In the genomic region with DNA sequence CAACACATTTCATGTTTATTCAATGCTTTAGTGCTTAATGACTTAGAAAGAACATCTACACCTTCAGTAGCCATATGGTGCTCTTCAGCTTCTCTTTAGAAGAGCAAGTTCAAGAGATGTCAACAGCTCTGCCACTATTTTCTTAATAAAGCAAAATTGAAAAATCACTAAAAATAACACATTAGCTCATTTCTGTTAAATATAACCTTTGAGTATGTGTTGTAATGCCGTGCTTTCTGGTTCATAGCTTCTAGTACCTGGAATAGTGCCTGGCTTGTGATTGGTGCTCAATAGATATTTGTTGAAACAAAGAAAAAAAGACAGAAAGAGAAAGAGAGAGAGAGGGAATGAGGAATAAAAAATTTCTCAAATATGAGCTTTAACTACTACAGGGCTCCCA, we compare ENCODE assay signal across 20 cellular contexts.
DNase-seq lines count a peak whose midpoint lies in the region; ATAC-seq, FAIRE-seq and TF ChIP-seq lines count a peak whose summit lies in the region.
"Had no signal": no experiment of that assay in that cellular context is flagged by ENCODE, and none has a peak within 500 bp of the region (broad histone marks: within the 10 kb centered on the region; RNA-seq: fewer than 3 reads in every experiment).

No MANE protein-coding gene starts in this region.

- no peaks in the 10 kb centered on the region for H3K27me3 Mint-ChIP-seq in MCF 10A (ENCODE audit: insufficient read depth, unreplicated experiment)

- no peak overlapping the region for H3K4me2 ChIP-seq in smooth muscle cell

- ATAC-seq in RWPE2 (ENCODE audit: low read depth) (no peak), foreskin keratinocyte (no peak), Right ventricle myocardium superior (ENCODE audit: poor library complexity) (no peak)
- ATAC-seq: GM12878 had no signal

- H2AFZ ChIP-seq in smooth muscle cell (ENCODE audit: low read depth), result no peak overlapping the region

- DNase-seq in MCF 10A (ENCODE audit: unreplicated experiment) (no peak), breast epithelium (ENCODE audit: low spot score in 2 of 2) (no peak), RWPE2 (ENCODE audit: low spot score) (no peak), foreskin keratinocyte (no peak), smooth muscle cell (lab: John Stamatoyannopoulos, UW; ENCODE audit: unreplicated experiment) (no peak), Right ventricle myocardium superior (no peak), A172 (ENCODE audit: low spot score) (no peak), urothelium cell line (ENCODE audit: low spot score) (no peak)
- DNase-seq: ACHN; AML-193; Caco-2; CD4-positive, alpha-beta T cell; DND-41; EL; H9 had no signal

- H3K36me3 ChIP-seq in breast epithelium, result no peaks in the 10 kb centered on the region
- no peaks in the 10 kb centered on the region for H3K36me3 ChIP-seq in RWPE2 (ENCODE audit: low read depth)
- H3K36me3 ChIP-seq in smooth muscle cell (ENCODE audit: low read depth), result no peaks in the 10 kb centered on the region

- FAIRE-seq in urothelium cell line (lab: Jason Lieb, UNC), result no peak
- FAIRE-seq: A204.1, D721Med, GM12878, H1 had no signal

- TF ChIP-seq POLR2A in breast epithelium (IDR thresholded peaks at IDR 0.05), result no peak

- no peak overlapping the region for H3K9ac ChIP-seq in smooth muscle cell (ENCODE audit: low read depth)

- intact Hi-C loops in MCF 10A (cut with micrococcal nuclease) (no loop called here), breast epithelium (cut with DNase I; ENCODE audit: low total_unique reads) (no loop called here), Right ventricle myocardium superior (cut with DNase I) (no loop called here)

- H3K4me3 ChIP-seq in breast epithelium, result no peak overlapping the region
- H3K4me3 ChIP-seq in RWPE2 (ENCODE audit: severe bottlenecking), result no peak overlapping the region
- no peak overlapping the region for H3K4me3 ChIP-seq in smooth muscle cell
- H3K4me3 ChIP-seq: GM12878 had no signal

- no peak overlapping the region for H3K4me3 Mint-ChIP-seq in MCF 10A (ENCODE audit: unreplicated experiment)
- H3K4me3 Mint-ChIP-seq: CD4-positive, alpha-beta T cell; H9 had no signal

- H4K20me1 ChIP-seq in smooth muscle cell (ENCODE audit: low read depth), result no peaks in the 10 kb centered on the region

- no TSS peak for BruUV-seq in MCF 10A (replicated peaks; lab: Mats Ljungman, UMichigan)

- 91% methylated on average over 1 of the region's 1 CpG for WGBS in smooth muscle cell (ENCODE audit: low lambda C conversion rate)

- CTCF ChIA-PET in MCF 10A (lab: Yijun Ruan, JAX), result interaction anchor here (0.6 to 0.7 kb wide), 2 partner anchors 22 to 1691 kb away, joined by 3 to 4 read pairs; no protein-coding TSS in a partner anchor

- no peaks in the 10 kb centered on the region for H3K27me3 ChIP-seq in breast epithelium
- H3K27me3 ChIP-seq in RWPE2 (ENCODE audit: insufficient read depth, poor library complexity, severe bottlenecking), result no peaks in the 10 kb centered on the region
- H3K27me3 ChIP-seq in foreskin keratinocyte, result no peaks in the 10 kb centered on the region
- H3K27me3 ChIP-seq in smooth muscle cell (ENCODE audit: low read depth), result no peaks in the 10 kb centered on the region

- H3K4me1 ChIP-seq in breast epithelium, result no peaks in the 10 kb centered on the region
- peaks cover 19% of the 10 kb centered on the region for H3K4me1 ChIP-seq in RWPE2 (ENCODE audit: insufficient read depth, poor library complexity, severe bottlenecking)
- peaks cover 18% of the 10 kb centered on the region for H3K4me1 ChIP-seq in foreskin keratinocyte
- no peaks in the 10 kb centered on the region for H3K4me1 ChIP-seq in smooth muscle cell (ENCODE audit: low read depth)
- H3K4me1 ChIP-seq: Caco-2 had no signal

- H3K27ac ChIP-seq in breast epithelium, result no peak overlapping the region
- H3K27ac ChIP-seq in RWPE2 (ENCODE audit: poor library complexity, severe bottlenecking), result peak overlapping the region; percentile 76
- H3K27ac ChIP-seq in foreskin keratinocyte, result peak overlapping the region; percentile 52
- H3K27ac ChIP-seq in smooth muscle cell (ENCODE audit: low read depth), result peak overlapping the region; percentile 36
- H3K27ac ChIP-seq: C4-2B had no signal

- POLR2A ChIA-PET in MCF 10A (lab: Yijun Ruan, JAX), result interaction anchor here (0.5 to 1.4 kb wide), 4 partner anchors 10 to 52 kb away, joined by 3 to 7 read pairs (median 6); no protein-coding TSS in a partner anchor

- TF ChIP-seq CTCF in MCF 10A (IDR thresholded peaks at IDR 0.05; ENCODE audit: unreplicated experiment) (no peak), breast epithelium (IDR thresholded peaks at IDR 0.05) (no peak), RWPE2 (IDR thresholded peaks at IDR 0.05; ENCODE audit: poor library complexity, severe bottlenecking) (no peak), foreskin keratinocyte (conservative IDR thresholded peaks at IDR 0.05) (no peak), smooth muscle cell (IDR thresholded peaks at IDR 0.05; ENCODE audit: borderline replicate concordance, insufficient read depth, poor library complexity, severe bottlenecking) (no peak)

- peak overlapping the region; percentile 60 for H3K27ac Mint-ChIP-seq in MCF 10A (ENCODE audit: low read depth, unreplicated experiment)
- H3K27ac Mint-ChIP-seq: CD4-positive, alpha-beta T cell; H9 had no signal

- no peaks in the 10 kb centered on the region for H3K9me3 Mint-ChIP-seq in MCF 10A (ENCODE audit: unreplicated experiment)
- H3K9me3 Mint-ChIP-seq: H9 had no signal

- H3K36me3 Mint-ChIP-seq in MCF 10A (ENCODE audit: insufficient read depth, unreplicated experiment), result no peaks in the 10 kb centered on the region

- H3K4me1 Mint-ChIP-seq in MCF 10A (ENCODE audit: insufficient read depth, unreplicated experiment), result peaks cover 15% of the 10 kb centered on the region

- no peaks in the 10 kb centered on the region for H3K9me3 ChIP-seq in breast epithelium
- H3K9me3 ChIP-seq in RWPE2 (ENCODE audit: severe bottlenecking), result no peaks in the 10 kb centered on the region
- H3K9me3 ChIP-seq in smooth muscle cell (replicated peaks; ENCODE audit: low read depth), result no peaks in the 10 kb centered on the region
- H3K9me3 ChIP-seq: Caco-2 had no signal

- no peaks in the 10 kb centered on the region for H3K79me2 ChIP-seq in smooth muscle cell (ENCODE audit: low read depth)

- no peaks in the 10 kb centered on the region for H3F3A ChIP-seq in smooth muscle cell (ENCODE audit: low read depth)

Comparison
In these comparisons a context has a peak if more than half of its experiments do, and no peak if none do; other contexts are left out.
1. H3K27ac ChIP-seq: peak in RWPE2 (single experiment), foreskin keratinocyte (single experiment) and smooth muscle cell (single experiment); none in breast epithelium (0 of 2).